9 cellular contexts compared by ENCODE assay signal in the genomic region with DNA sequence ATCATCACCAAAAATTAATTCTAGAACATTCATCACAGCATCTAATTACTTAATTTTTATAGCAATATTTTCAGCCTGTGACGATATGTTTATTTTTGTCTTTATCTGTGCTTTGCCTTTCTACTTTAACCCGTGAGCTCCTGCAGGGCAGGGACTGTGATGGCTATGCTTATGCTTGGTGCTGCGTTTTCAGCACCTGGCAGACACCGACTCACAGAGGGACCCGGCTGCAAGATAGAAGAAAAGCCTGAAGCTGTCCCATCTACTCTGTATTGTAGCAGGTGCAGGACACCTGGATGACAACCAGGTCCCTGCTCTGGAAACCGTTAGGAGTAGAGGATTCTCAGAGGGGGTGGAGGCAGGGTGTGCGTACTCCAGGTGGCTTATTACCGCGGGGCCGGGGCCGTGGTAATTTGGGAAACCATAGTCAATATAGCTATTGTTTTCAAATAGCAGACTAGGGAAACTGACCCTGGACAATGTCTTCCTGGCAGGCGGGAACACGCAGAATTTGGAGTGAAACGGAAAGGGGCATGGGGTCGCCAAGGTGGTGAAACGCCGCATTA.
A peak's percentile ranks its signal among the peaks of the same experiment; 100 is the strongest.
DNase-seq lines count a peak whose midpoint lies in the region; TF ChIP-seq lines count a peak whose summit lies in the region.
"Had no signal": no experiment of that assay in that cellular context is flagged by ENCODE, and none has a peak within 500 bp of the region (broad histone marks: within the 10 kb centered on the region; RNA-seq: fewer than 3 reads in every experiment).

No MANE protein-coding gene starts in this region.

- H3K27me3 ChIP-seq in subcutaneous abdominal adipose tissue (ENCODE audit: control insufficient read depth in 5 of 5, insufficient read depth in 4 of 5, low read length in 5 of 5) (peaks cover 0 to 31% (median 14%) of the 10 kb centered on the region in 5 donors), Peyer's patch (peaks cover 0 to 4% of the 10 kb centered on the region in 2 donors)

- intact Hi-C loops in activated CD4-positive, alpha-beta T cell treated with anti-CD3 and anti-CD28 coated beads, Interleukin-2, amount 10 ng/mL, durations not matched to agents 24 days and 14 days (cut with micrococcal nuclease) = no loop called here

- H3K27ac ChIP-seq in subcutaneous abdominal adipose tissue (ENCODE audit: low read depth, low read length) = no peak overlapping the region
- H3K27ac ChIP-seq in Peyer's patch = no peak overlapping the region

- in situ Hi-C loops in astrocyte of the cerebellum (cut with HindIII; ENCODE audit: low sequenced_read_pairs) = no loop called here

- no peak overlapping the region for H3K27ac Mint-ChIP-seq in activated CD4-positive, alpha-beta T cell treated with anti-CD3 and anti-CD28 coated beads, Interleukin-2, amount 10 ng/mL, durations not matched to agents 24 days and 14 days
- H3K27ac Mint-ChIP-seq: dendritic cell treated with granulocyte-macrophage colony-stimulating factor and Interleukin-4, amounts not matched to agents 40 ng/mL and 50 ng/mL, for 4 days had no signal

- TF ChIP-seq POLR2A in Peyer's patch (IDR thresholded peaks at IDR 0.05) = no peak

- no peak overlapping the region for H3K9ac ChIP-seq in subcutaneous abdominal adipose tissue (ENCODE audit: low read length in 5 of 5)

- peaks cover 55% of the 10 kb centered on the region for H3K27me3 Mint-ChIP-seq in activated CD4-positive, alpha-beta T cell treated with anti-CD3 and anti-CD28 coated beads, Interleukin-2, amount 10 ng/mL, durations not matched to agents 24 days and 14 days

- peak; percentile 16 for DNase-seq in NCI-H1436 (lab: John Stamatoyannopoulos, UW)
- DNase-seq in NCI-H1436 treated with DMSO at 0.1 percent for 48 hours (lab: John Stamatoyannopoulos, UW) = no peak
- no peak for DNase-seq in astrocyte of the cerebellum (ENCODE audit: low read depth)
- no peak for DNase-seq in Peyer's patch
- DNase-seq in activated CD4-positive, alpha-beta T cell treated with anti-CD3 and anti-CD28 coated beads, Interleukin-2, amount 10 ng/mL, durations not matched to agents 24 days and 14 days = no peak
- no peak for DNase-seq in MV-4-11 (lab: John Stamatoyannopoulos, UW)

- H3K4me3 Mint-ChIP-seq in activated CD4-positive, alpha-beta T cell treated with anti-CD3 and anti-CD28 coated beads, Interleukin-2, amount 10 ng/mL, durations not matched to agents 24 days and 14 days = no peak overlapping the region
- H3K4me3 Mint-ChIP-seq: dendritic cell treated with granulocyte-macrophage colony-stimulating factor and Interleukin-4, amounts not matched to agents 40 ng/mL and 50 ng/mL, for 4 days had no signal

- TF ChIP-seq CTCF in astrocyte of the cerebellum (IDR thresholded peaks at IDR 0.05; ENCODE audit: low read depth, low read length, missing control alignments) (no peak), Peyer's patch (IDR thresholded peaks at IDR 0.05) (no peak)

- H3K4me1 ChIP-seq in subcutaneous abdominal adipose tissue (ENCODE audit: control insufficient read depth in 5 of 5, insufficient read depth in 5 of 5, low read length in 5 of 5) = peaks cover 0 to 18% (median 17%) of the 10 kb centered on the region in 5 donors
- H3K4me1 ChIP-seq in Peyer's patch = peaks cover 0 to 10% (median 0%) of the 10 kb centered on the region in 4 donors

- H3K4me3 ChIP-seq in astrocyte of the cerebellum (ENCODE audit: low read depth, low read length) (peak overlapping the region; percentile 52), iPS-18c (ENCODE audit: insufficient read depth, low read depth, low read length) (peak overlapping the region; percentile 64), subcutaneous abdominal adipose tissue (ENCODE audit: low read depth in 1 of 5, low read length in 5 of 5) (peak overlapping the region; percentile 51 to 71 (median 65)), Peyer's patch (peak overlapping the region in 1 of 4 donors; percentile 44)

- H3K4me1 Mint-ChIP-seq in activated CD4-positive, alpha-beta T cell treated with anti-CD3 and anti-CD28 coated beads, Interleukin-2, amount 10 ng/mL, durations not matched to agents 24 days and 14 days = no peaks in the 10 kb centered on the region

- no peaks in the 10 kb centered on the region for H3K9me3 Mint-ChIP-seq in activated CD4-positive, alpha-beta T cell treated with anti-CD3 and anti-CD28 coated beads, Interleukin-2, amount 10 ng/mL, durations not matched to agents 24 days and 14 days
- H3K9me3 Mint-ChIP-seq: dendritic cell treated with granulocyte-macrophage colony-stimulating factor and Interleukin-4, amounts not matched to agents 40 ng/mL and 50 ng/mL, for 4 days had no signal

- no peaks in the 10 kb centered on the region for H3K36me3 ChIP-seq in subcutaneous abdominal adipose tissue (ENCODE audit: control insufficient read depth in 5 of 5, insufficient read depth in 5 of 5, low read length in 5 of 5)
- no peaks in the 10 kb centered on the region for H3K36me3 ChIP-seq in Peyer's patch

- H3K9me3 ChIP-seq in iPS-18c (ENCODE audit: control insufficient read depth, insufficient read depth, low read length) (peaks cover 2% of the 10 kb centered on the region), subcutaneous abdominal adipose tissue (ENCODE audit: control insufficient read depth in 5 of 5, low read length in 5 of 5) (peaks cover 0 to 8% (median 4%) of the 10 kb centered on the region in 5 donors), Peyer's patch (no peaks in the 10 kb centered on the region)

- H3K36me3 Mint-ChIP-seq in activated CD4-positive, alpha-beta T cell treated with anti-CD3 and anti-CD28 coated beads, Interleukin-2, amount 10 ng/mL, durations not matched to agents 24 days and 14 days (ENCODE audit: low read depth) = no peaks in the 10 kb centered on the region
